17 cellular contexts compared by ENCODE assay signal in the genomic region with DNA sequence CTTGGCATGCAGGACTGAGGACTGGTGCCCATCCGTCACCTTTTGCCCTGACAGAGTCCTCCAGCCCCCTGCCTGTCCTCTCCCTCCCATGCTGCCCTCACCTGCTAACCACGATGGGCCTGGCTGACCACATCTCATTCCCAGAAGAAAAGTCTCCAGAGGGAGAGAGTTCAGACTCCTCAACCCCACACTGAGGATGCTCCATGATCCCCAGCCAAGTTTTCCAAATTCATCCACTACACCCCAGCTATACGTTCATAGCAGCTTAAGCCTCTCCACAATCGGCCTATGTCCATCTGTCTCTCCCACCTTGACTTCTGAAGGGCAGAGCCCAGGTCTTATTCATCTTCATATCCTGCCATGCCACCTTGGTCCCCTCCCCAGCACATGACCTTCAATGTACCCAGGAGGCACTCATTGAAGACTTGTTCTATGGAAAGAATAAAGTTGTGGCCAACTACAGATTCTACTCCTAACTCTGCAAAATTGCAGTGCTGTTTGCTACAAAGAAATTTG.
"Had no signal": no experiment of that assay in that cellular context is flagged by ENCODE, and none has a peak within 500 bp of the region (broad histone marks: within the 10 kb centered on the region; RNA-seq: fewer than 3 reads in every experiment).

No MANE protein-coding gene starts in this region.

- H3K4me3 Mint-ChIP-seq: activated T-helper 1 cell treated with anti-CD3 and anti-CD28 coated beads, Interleukin-12 subunit alpha, Interleukin-12 subunit beta, Interleukin-2, Interleukin-4 antibody, amounts not matched to agents 30 ng/mL and 10 ng/mL and 1 ng/mL, durations not matched to agents 14 hours and 24 hours and 36 hours; memory B cell; T-cell; T-helper 2 cell treated with Interferon-gamma antibody and Interleukin-4, amounts not matched to agents 5 μg/mL and 100 μg/mL, for 36 hours had no signal

- H3K27me3 ChIP-seq: heart left ventricle, tibial artery had no signal

- H3K36me3 ChIP-seq: heart left ventricle, tibial artery had no signal

- H3K27me3 Mint-ChIP-seq: T-cell had no signal

- H3K27ac ChIP-seq: tibial artery, VCaP had no signal

- H3K36me3 Mint-ChIP-seq: memory B cell, T-cell had no signal

- ATAC-seq: activated naive CD4-positive, alpha-beta T cell treated with anti-CD3 and anti-CD28 coated beads, Interleukin-2, amount 50 U/mL, for 72 hours; T-cell had no signal

- DNase-seq: activated CD4-positive, alpha-beta T cell treated with anti-CD3 and anti-CD28 coated beads, Interleukin-2, amount 50 U/mL, for 48 hours; activated CD4-positive, CD25-positive, alpha-beta regulatory T cell treated with anti-CD3 and anti-CD28 coated beads, Interleukin-2, amount 50 U/mL, for 72 hours; cerebellar nuclear complex; effector CD4-positive, alpha-beta T cell; islet precursor cell; left cardiac atrium; stimulated activated CD4-positive, alpha-beta T cell treated with anti-CD3 and anti-CD28 coated beads, Interleukin-2, amount 100 ng/mL, for 48 hours; stimulated activated naive CD4-positive, alpha-beta T cell treated with Interleukin-2 at 50 U/mL for 16 hours; substantia nigra had no signal

- H3K27ac Mint-ChIP-seq: activated naive CD4-positive, alpha-beta T cell treated with anti-CD3 and anti-CD28 coated beads, Interleukin-2, amount 50 U/mL, for 72 hours; activated T-helper 1 cell treated with anti-CD3 and anti-CD28 coated beads, Interleukin-12 subunit alpha, Interleukin-12 subunit beta, Interleukin-2, Interleukin-4 antibody, amounts not matched to agents 30 ng/mL and 10 ng/mL and 1 ng/mL, durations not matched to agents 14 hours and 24 hours and 36 hours; memory B cell; T-cell; T-helper 2 cell treated with Interferon-gamma antibody and Interleukin-4, amounts not matched to agents 5 μg/mL and 100 μg/mL, for 36 hours had no signal

- H3K4me3 ChIP-seq: heart left ventricle, tibial artery had no signal

- H3K4me1 ChIP-seq: tibial artery had no signal

- H3K9me3 ChIP-seq: tibial artery had no signal
